8 cellular contexts compared by ENCODE assay signal in the genomic region with DNA sequence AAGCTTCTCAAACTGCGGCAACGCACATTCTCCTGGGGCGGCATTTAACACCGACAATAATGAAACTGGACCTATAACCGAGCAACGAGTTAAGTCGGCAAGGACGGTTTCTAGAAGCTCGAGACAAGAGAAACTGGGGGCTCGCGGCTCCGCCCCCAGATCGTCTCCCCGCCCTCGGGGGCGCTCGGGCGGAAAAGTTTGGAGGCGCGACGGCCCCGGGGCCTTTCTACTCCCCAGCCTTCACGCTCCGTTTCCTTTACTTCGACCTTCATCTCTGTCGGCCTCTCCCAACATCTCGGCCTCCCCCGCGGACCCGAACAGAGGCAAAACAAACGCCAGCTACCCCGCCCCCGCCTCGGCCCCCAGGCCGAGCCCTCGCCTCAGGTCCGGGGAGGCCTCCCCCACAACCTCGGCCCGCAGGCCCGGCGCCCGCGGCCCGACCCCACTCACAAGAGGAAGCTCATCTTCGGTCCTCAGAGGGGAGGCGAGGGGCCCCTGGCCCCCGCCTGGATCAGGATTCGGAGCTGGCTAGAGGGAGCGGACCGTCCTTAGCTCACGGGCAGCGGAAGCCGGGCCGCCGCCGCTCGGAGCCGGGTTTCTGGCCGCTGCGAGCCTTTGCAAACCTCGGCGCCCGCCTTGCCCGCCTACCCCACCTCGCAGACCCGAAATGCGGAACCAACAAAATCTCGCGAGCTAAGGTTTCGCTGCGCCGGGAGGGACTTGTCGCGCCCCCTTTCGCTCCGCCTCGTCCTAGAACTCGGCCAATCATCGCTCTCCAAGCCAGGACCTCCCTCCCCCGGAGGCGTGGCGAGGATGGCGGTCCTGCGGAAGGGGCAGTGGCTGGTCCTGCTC. TPM values are rescaled to one million over a fixed set of nuclear protein-coding genes. Genes with fewer than 3 reads are reported as not detected.
DNase-seq lines count a peak whose midpoint lies in the region; FAIRE-seq and TF ChIP-seq lines count a peak whose summit lies in the region.

MOB1A (minus strand) TSS at position 669 of the 852 bp plus-strand sequence; CDS start at position 464, 205 bp downstream.

- H3K4me3 ChIP-seq in NB4 (ENCODE audit: low read depth, low read length), result peak within 1 kb of the TSS; percentile 95
- H3K4me3 ChIP-seq in SK-N-MC, result peak within 1 kb of the TSS; percentile 87
- H3K4me3 ChIP-seq in neutrophil (ENCODE audit: low read depth in 1 of 2, low read length in 1 of 2), result peak within 1 kb of the TSS; percentile 83 to 86

- peak within 1 kb of the TSS; percentile 96 for H3K9ac ChIP-seq in SK-N-MC (ENCODE audit: insufficient read length)

- no peaks in the 10 kb centered on the region; the same call in 1 of the 2 replicates for H3K27me3 Mint-ChIP-seq in HFFc6 (ENCODE audit: insufficient read depth)
- H3K27me3 Mint-ChIP-seq in activated naive CD4-positive, alpha-beta T cell treated with anti-CD3 and anti-CD28 coated beads, Interleukin-2, amount 10 ng/mL, durations not matched to agents 7 days and 5 days, result no peaks in the 10 kb centered on the region

- H3K27ac Mint-ChIP-seq in HFFc6, result peak within 1 kb of the TSS; percentile 85
- H3K27ac Mint-ChIP-seq in activated naive CD4-positive, alpha-beta T cell treated with anti-CD3 and anti-CD28 coated beads, Interleukin-2, amount 10 ng/mL, durations not matched to agents 7 days and 5 days, result peak within 1 kb of the TSS; percentile 92

- H3K9me3 ChIP-seq in SK-N-MC (ENCODE audit: low read depth, low read length) (peaks cover 15% of the 10 kb centered on the region; the same call in 1 of the 2 replicates), neutrophil (no peaks in the 10 kb centered on the region)

- peaks cover 11% of the 10 kb centered on the region; the same call in 1 of the 2 replicates for H3K36me3 Mint-ChIP-seq in HFFc6 (ENCODE audit: low read depth)
- peaks cover 14% of the 10 kb centered on the region for H3K36me3 Mint-ChIP-seq in activated naive CD4-positive, alpha-beta T cell treated with anti-CD3 and anti-CD28 coated beads, Interleukin-2, amount 10 ng/mL, durations not matched to agents 7 days and 5 days

- H3K36me3 ChIP-seq in SK-N-MC (ENCODE audit: insufficient read depth, low read length) (peaks cover 31% of the 10 kb centered on the region), neutrophil (peaks cover 6% of the 10 kb centered on the region)

- FAIRE-seq in frontal cortex (lab: Jason Lieb, UNC), result no peak

- peak; percentile 93 for TF ChIP-seq POLR2A in NB4 (IDR thresholded peaks at IDR 0.05; ENCODE audit: extremely low read depth, insufficient read length)

- DNase-seq in GM04503 (ENCODE audit: low read depth) (peak; percentile 88), HFFc6 (peak; percentile 97), NB4 (ENCODE audit: low read depth) (peak; percentile 100), SK-N-MC (ENCODE audit: low read depth, low spot score) (peak; percentile 92), frontal cortex (ENCODE audit: low spot score in 2 of 2) (peak; percentile 93 to 95), substantia nigra (lab: John Stamatoyannopoulos, UW) (peak; percentile 65 to 98 (median 95))
- peak; percentile 99 for DNase-seq in activated naive CD4-positive, alpha-beta T cell treated with anti-CD3 and anti-CD28 coated beads, Interleukin-2, amount 10 ng/mL, durations not matched to agents 7 days and 5 days

- peaks cover 59 to 65% of the 10 kb centered on the region in 2 experiments for H3K4me1 ChIP-seq in neutrophil (ENCODE audit: control insufficient read depth in 1 of 2, insufficient read depth in 1 of 2, low read depth in 1 of 2, low read length in 1 of 2)

- peak within 1 kb of the TSS; percentile 94 for H3K4me3 Mint-ChIP-seq in HFFc6
- H3K4me3 Mint-ChIP-seq in activated naive CD4-positive, alpha-beta T cell treated with anti-CD3 and anti-CD28 coated beads, Interleukin-2, amount 10 ng/mL, durations not matched to agents 7 days and 5 days, result peak within 1 kb of the TSS; percentile 86

- H3K27me3 ChIP-seq in neutrophil, result no peaks in the 10 kb centered on the region

- CTCF ChIA-PET in activated naive CD4-positive, alpha-beta T cell treated with anti-CD3 and anti-CD28 coated beads, Interleukin-2, amount 10 ng/mL, durations not matched to agents 7 days and 5 days (lab: Charles Lee), result interaction anchor here (0.7 to 3.5 kb wide), 10 partner anchors 10 to 351 kb away, joined by 3 to 32 read pairs (median 6); partner anchors contain the start of gene MTHFD2

- TF ChIP-seq CTCF in HFFc6 (IDR thresholded peaks at IDR 0.05), result no peak
- no peak for TF ChIP-seq CTCF in NB4 (IDR thresholded peaks at IDR 0.05; ENCODE audit: low read depth, low read length)
- peak; percentile 46 for TF ChIP-seq CTCF in neutrophil (IDR thresholded peaks at IDR 0.05)

- H3K9me3 Mint-ChIP-seq in HFFc6, result no peaks in the 10 kb centered on the region
- no peaks in the 10 kb centered on the region for H3K9me3 Mint-ChIP-seq in activated naive CD4-positive, alpha-beta T cell treated with anti-CD3 and anti-CD28 coated beads, Interleukin-2, amount 10 ng/mL, durations not matched to agents 7 days and 5 days

- H3K27ac ChIP-seq in SK-N-MC, result peak within 1 kb of the TSS; percentile 78
- H3K27ac ChIP-seq in neutrophil, result peak within 1 kb of the TSS; percentile 94
- peak within 1 kb of the TSS; percentile 87 for H3K27ac ChIP-seq in substantia nigra (ENCODE audit: low read depth, low read length, poor library complexity, severe bottlenecking)

- peaks cover 36% of the 10 kb centered on the region for H3K4me1 Mint-ChIP-seq in HFFc6 (ENCODE audit: low read depth)
- H3K4me1 Mint-ChIP-seq in activated naive CD4-positive, alpha-beta T cell treated with anti-CD3 and anti-CD28 coated beads, Interleukin-2, amount 10 ng/mL, durations not matched to agents 7 days and 5 days, result peaks cover 38% of the 10 kb centered on the region

RNA-seq across cellular contexts. Expression of gene MOB1A, which starts in this region (rescaled TPM):
- total RNA-seq in HFFc6 (2021; fragmentation: NEBNext Ultra II Directional; extraction: Animal tissue kit (Norgen Biotek cat#: 25700)), result 100 to 1,000 TPM in 5 of 6 experiments, 10 to 100 TPM in 1; 95.4 to 121 (median 112) TPM
- 51.8 TPM for total RNA-seq in frontal cortex

Comparison
In these comparisons a context has a peak if more than half of its experiments do, and no peak if none do; other contexts are left out.
1. Peak in every context shown above with its lines: DNase-seq, H3K4me3 ChIP-seq and H3K27ac ChIP-seq.